35 cellular contexts compared by ENCODE assay signal in genomic region chr7:156463280-156463679, GRCh38.
"Had no signal": no experiment of that assay in that cellular context is flagged by ENCODE, and none has a peak within 500 bp of the region (broad histone marks: within the 10 kb centered on the region; RNA-seq: fewer than 3 reads in every experiment).

No MANE protein-coding gene starts in this region.

- ATAC-seq: activated CD4-positive, CD25-positive, alpha-beta regulatory T cell treated with anti-CD3 and anti-CD28 coated beads, Interleukin-2, amount 50 U/mL, for 24 hours; activated CD8-positive, alpha-beta memory T cell treated with anti-CD3 and anti-CD28 coated beads, Interleukin-2, amount 10 ng/mL, durations not matched to agents 7 days and 5 days; activated CD8-positive, alpha-beta T cell treated with anti-CD3 and anti-CD28 coated beads for 36 hours; activated naive CD4-positive, alpha-beta T cell treated with anti-CD3 and anti-CD28 coated beads, Interleukin-2, amount 50 U/mL, for 72 hours; activated T-cell treated with anti-CD3 and anti-CD28 coated beads, Interleukin-2, amount 50 U/mL, for 72 hours; gastroesophageal sphincter; heart right ventricle had no signal

- H3K27me3 ChIP-seq: ascending aorta, breast epithelium, cardiac muscle cell, hepatocyte had no signal

- H3K4me2 ChIP-seq: hepatocyte had no signal

- DNase-seq: activated B cell treated with CpG ODN at 0.5 μM for 24 hours; activated CD4-positive, alpha-beta T cell treated with anti-CD3 and anti-CD28 coated beads for 48 hours; activated CD4-positive, alpha-beta T cell treated with anti-CD3 and anti-CD28 coated beads, Interleukin-2, amount 50 U/mL, for 1 hour; activated CD4-positive, alpha-beta T cell treated with anti-CD3 and anti-CD28 coated beads, Interleukin-2, amount 50 U/mL, for 48 hours; activated CD8-positive, alpha-beta memory T cell treated with anti-CD3 and anti-CD28 coated beads, Interleukin-2, amount 10 ng/mL, durations not matched to agents 7 days and 5 days; activated CD8-positive, alpha-beta memory T cell treated with anti-CD3 and anti-CD28 coated beads, Interleukin-2, amount 50 U/mL, for 4 hours; activated CD8-positive, alpha-beta T cell treated with anti-CD3 and anti-CD28 coated beads for 36 hours; activated gamma-delta T cell; activated naive CD4-positive, alpha-beta T cell; activated naive CD4-positive, alpha-beta T cell treated with anti-CD3 and anti-CD28 coated beads, Interleukin-2, amount 10 ng/mL, durations not matched to agents 7 days and 5 days; activated naive CD8-positive, alpha-beta T cell treated with anti-CD3 and anti-CD28 coated beads, Interleukin-2, amount 10 ng/mL, durations not matched to agents 7 days and 5 days; activated T-cell treated with anti-CD3 and anti-CD28 coated beads for 4 hours; activated T-cell treated with anti-CD3 and anti-CD28 coated beads, Interleukin-2, amount 50 U/mL, for 24 hours; activated T-cell treated with anti-CD3 and anti-CD28 coated beads, Interleukin-2, amount 50 U/mL, for 72 hours; dorsolateral prefrontal cortex; effector memory CD4-positive, alpha-beta T cell; erythroblast; esophagus squamous epithelium; foreskin melanocyte; heart right ventricle; T-helper 2 cell; WERI-Rb-1 had no signal

- H3K27ac ChIP-seq: ascending aorta, breast epithelium, cardiac muscle cell, coronary artery, dorsolateral prefrontal cortex, esophagus squamous epithelium, gastroesophageal sphincter, heart right ventricle, hepatocyte, WERI-Rb-1 had no signal

- H3K36me3 Mint-ChIP-seq: activated CD8-positive, alpha-beta memory T cell treated with anti-CD3 and anti-CD28 coated beads, Interleukin-2, amount 10 ng/mL, durations not matched to agents 7 days and 5 days; activated naive CD4-positive, alpha-beta T cell treated with anti-CD3 and anti-CD28 coated beads, Interleukin-2, amount 10 ng/mL, durations not matched to agents 7 days and 5 days; activated naive CD4-positive, alpha-beta T cell treated with anti-CD3 and anti-CD28 coated beads, Interleukin-2, amount 50 U/mL, for 72 hours; activated naive CD8-positive, alpha-beta T cell treated with anti-CD3 and anti-CD28 coated beads, Interleukin-2, amount 10 ng/mL, durations not matched to agents 7 days and 5 days; brain had no signal

- H3K9me3 Mint-ChIP-seq: activated CD8-positive, alpha-beta T cell treated with anti-CD3 and anti-CD28 coated beads for 36 hours; activated naive CD4-positive, alpha-beta T cell treated with anti-CD3 and anti-CD28 coated beads, Interleukin-2, amount 10 ng/mL, durations not matched to agents 7 days and 5 days; activated naive CD4-positive, alpha-beta T cell treated with anti-CD3 and anti-CD28 coated beads, Interleukin-2, amount 50 U/mL, for 72 hours; activated naive CD8-positive, alpha-beta T cell treated with anti-CD3 and anti-CD28 coated beads, Interleukin-2, amount 10 ng/mL, durations not matched to agents 7 days and 5 days; activated T-cell treated with anti-CD3 and anti-CD28 coated beads, Interleukin-2, amount 50 U/mL, for 24 hours; activated T-cell treated with anti-CD3 and anti-CD28 coated beads, Interleukin-2, amount 50 U/mL, for 72 hours; central memory CD8-positive, alpha-beta T cell; endodermal cell had no signal

- H3K36me3 ChIP-seq: ascending aorta, breast epithelium, cardiac muscle cell, esophagus squamous epithelium, gastroesophageal sphincter, heart right ventricle, WERI-Rb-1 had no signal

- H3K27me3 Mint-ChIP-seq: activated B cell treated with CpG ODN at 0.5 μM for 24 hours had no signal

- H3K4me1 ChIP-seq: ascending aorta, breast epithelium, gastroesophageal sphincter, heart right ventricle had no signal

- H3K79me2 ChIP-seq: hepatocyte had no signal

- H3K4me1 Mint-ChIP-seq: activated B cell treated with CpG ODN at 0.5 μM for 24 hours; activated CD8-positive, alpha-beta memory T cell treated with anti-CD3 and anti-CD28 coated beads, Interleukin-2, amount 10 ng/mL, durations not matched to agents 7 days and 5 days; activated naive CD4-positive, alpha-beta T cell treated with anti-CD3 and anti-CD28 coated beads, Interleukin-2, amount 10 ng/mL, durations not matched to agents 7 days and 5 days; activated naive CD8-positive, alpha-beta T cell treated with anti-CD3 and anti-CD28 coated beads, Interleukin-2, amount 10 ng/mL, durations not matched to agents 7 days and 5 days; brain; central memory CD8-positive, alpha-beta T cell had no signal

- H3K27ac Mint-ChIP-seq: activated B cell treated with CpG ODN at 0.5 μM for 24 hours; activated CD8-positive, alpha-beta memory T cell treated with anti-CD3 and anti-CD28 coated beads, Interleukin-2, amount 10 ng/mL, durations not matched to agents 7 days and 5 days; activated CD8-positive, alpha-beta T cell treated with anti-CD3 and anti-CD28 coated beads for 36 hours; activated naive CD4-positive, alpha-beta T cell treated with anti-CD3 and anti-CD28 coated beads, Interleukin-2, amount 10 ng/mL, durations not matched to agents 7 days and 5 days; activated naive CD4-positive, alpha-beta T cell treated with anti-CD3 and anti-CD28 coated beads, Interleukin-2, amount 50 U/mL, for 72 hours; activated naive CD8-positive, alpha-beta T cell treated with anti-CD3 and anti-CD28 coated beads, Interleukin-2, amount 10 ng/mL, durations not matched to agents 7 days and 5 days; activated T-cell treated with anti-CD3 and anti-CD28 coated beads, Interleukin-2, amount 50 U/mL, for 24 hours; activated T-cell treated with anti-CD3 and anti-CD28 coated beads, Interleukin-2, amount 50 U/mL, for 72 hours; brain; dendritic cell treated with granulocyte-macrophage colony-stimulating factor and Interleukin-4, amounts not matched to agents 40 ng/mL and 50 ng/mL, for 4 days; endodermal cell had no signal

- H2AFZ ChIP-seq: hepatocyte had no signal

- H3K4me3 Mint-ChIP-seq: activated B cell treated with CpG ODN at 0.5 μM for 24 hours; activated CD8-positive, alpha-beta memory T cell treated with anti-CD3 and anti-CD28 coated beads, Interleukin-2, amount 10 ng/mL, durations not matched to agents 7 days and 5 days; activated CD8-positive, alpha-beta T cell treated with anti-CD3 and anti-CD28 coated beads for 36 hours; activated naive CD4-positive, alpha-beta T cell treated with anti-CD3 and anti-CD28 coated beads, Interleukin-2, amount 10 ng/mL, durations not matched to agents 7 days and 5 days; activated naive CD8-positive, alpha-beta T cell treated with anti-CD3 and anti-CD28 coated beads, Interleukin-2, amount 10 ng/mL, durations not matched to agents 7 days and 5 days; activated T-cell treated with anti-CD3 and anti-CD28 coated beads, Interleukin-2, amount 50 U/mL, for 24 hours; activated T-cell treated with anti-CD3 and anti-CD28 coated beads, Interleukin-2, amount 50 U/mL, for 72 hours; brain; central memory CD8-positive, alpha-beta T cell; dendritic cell treated with granulocyte-macrophage colony-stimulating factor and Interleukin-4, amounts not matched to agents 40 ng/mL and 50 ng/mL, for 4 days; endodermal cell had no signal

- H3K9me3 ChIP-seq: ascending aorta, breast epithelium, esophagus squamous epithelium had no signal

- H3K4me3 ChIP-seq: ascending aorta, breast epithelium, cardiac muscle cell, coronary artery, dorsolateral prefrontal cortex, esophagus squamous epithelium, gastroesophageal sphincter, heart right ventricle, hepatocyte had no signal

- FAIRE-seq: TTC549 had no signal
